8 cellular contexts compared by ENCODE assay signal in genomic region chr17:15502315-15503112, GRCh38.
DNase-seq lines count a peak whose midpoint lies in the region; ATAC-seq lines count a peak whose summit lies in the region.

No MANE protein-coding gene starts in this region.

- ATAC-seq in GM21786 (IDR thresholded peaks at IDR 0.05; ENCODE audit: unreplicated experiment) = peak; percentile 91
- ATAC-seq in activated CD4-positive, CD25-positive, alpha-beta regulatory T cell treated with anti-CD3 and anti-CD28 coated beads, Interleukin-2, amount 50 U/mL, for 24 hours = peak; percentile 71 to 76

- peak; percentile 95 for DNase-seq in EH (ENCODE audit: low read depth)
- DNase-seq in LoVo (ENCODE audit: low spot score) = peak; percentile 58
- DNase-seq in central memory CD4-positive, alpha-beta T cell = peak; percentile 22
- DNase-seq in kidney glomerular epithelial cell (lab: John Stamatoyannopoulos, UW) = peak; percentile 55
- DNase-seq in stimulated activated CD4-positive, alpha-beta T cell treated with anti-CD3 and anti-CD28 coated beads, Interleukin-15, amount 100 ng/mL, for 48 hours (ENCODE audit: low read depth in 2 of 2) = peak; percentile 68 to 74
- no peak for DNase-seq in NCI-H1105 treated with DMSO at 0.1 percent for 48 hours (lab: John Stamatoyannopoulos, UW)
